In the genomic region with DNA sequence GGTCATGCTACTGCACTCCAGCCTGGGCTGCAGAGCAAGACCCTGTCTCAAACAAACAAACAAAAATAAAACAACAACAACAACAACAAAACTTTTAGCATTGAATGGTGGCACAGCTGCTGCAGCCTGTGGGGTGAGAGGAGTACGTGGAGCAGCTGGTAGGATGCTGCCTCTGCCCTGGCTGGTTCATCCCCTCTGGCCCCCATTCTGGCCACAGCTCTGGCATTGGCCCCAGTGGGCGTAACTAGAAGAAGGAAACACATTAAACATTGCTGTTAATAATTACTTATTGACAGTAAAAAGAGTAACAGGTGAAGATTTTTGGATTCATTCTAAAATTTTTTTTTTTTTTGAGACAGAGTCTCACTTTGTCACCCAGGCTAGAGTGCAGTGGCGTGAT, we compare ENCODE assay signal across 30 cellular contexts.
"Had no signal": no experiment of that assay in that cellular context is flagged by ENCODE, and none has a peak within 500 bp of the region (broad histone marks: within the 10 kb centered on the region; RNA-seq: fewer than 3 reads in every experiment).

No MANE protein-coding gene starts in this region.

- H3K36me3 ChIP-seq: ascending aorta, cardiac muscle cell, colonic mucosa, esophagus squamous epithelium, neutrophil, right lobe of liver, uterus had no signal

- H3K9me3 ChIP-seq: ascending aorta, colonic mucosa, esophagus squamous epithelium, neutrophil, right lobe of liver, testis, uterus had no signal

- H3K27ac ChIP-seq: ascending aorta, cardiac muscle cell, colonic mucosa, epithelial cell of prostate, esophagus squamous epithelium, hepatocyte, neutrophil, right lobe of liver, testis, uterus had no signal

- H3K4me1 ChIP-seq: ascending aorta, right lobe of liver, testis, uterus had no signal

- ATAC-seq: left cardiac atrium; right lobe of liver; stimulated activated naive CD8-positive, alpha-beta T cell treated with anti-CD3 and anti-CD28 coated beads, Interleukin-15, Interleukin-2, amounts not matched to agents 100 U/mL and 50 U/mL, for 24 hours had no signal

- H3K27me3 ChIP-seq: ascending aorta, cardiac muscle cell, colonic mucosa, esophagus squamous epithelium, hepatocyte, neutrophil, right lobe of liver, testis, uterus had no signal

- DNase-seq: activated CD4-positive, alpha-beta memory T cell treated with anti-CD3 and anti-CD28 coated beads for 36 hours; activated CD4-positive, alpha-beta T cell treated with anti-CD3 and anti-CD28 coated beads, Interleukin-2, amount 10 ng/mL, durations not matched to agents 24 days and 14 days; activated CD4-positive, CD25-positive, alpha-beta regulatory T cell treated with anti-CD3 and anti-CD28 coated beads, Interleukin-2, amount 50 U/mL, for 72 hours; activated CD8-positive, alpha-beta memory T cell treated with anti-CD3 and anti-CD28 coated beads, Interleukin-2, amount 50 U/mL, for 48 hours; activated gamma-delta T cell; activated naive CD4-positive, alpha-beta T cell treated with anti-CD3 and anti-CD28 coated beads, Interleukin-2, amount 10 ng/mL, durations not matched to agents 7 days and 5 days; activated naive CD8-positive, alpha-beta T cell treated with anti-CD3 and anti-CD28 coated beads, Interleukin-2, amount 10 ng/mL, durations not matched to agents 7 days and 5 days; activated T-cell treated with anti-CD3 and anti-CD28 coated beads, Interleukin-2, amount 50 U/mL, for 24 hours; cerebellar nuclear complex; colonic mucosa; effector CD8-positive, alpha-beta T cell; esophagus squamous epithelium; foreskin melanocyte; glutamatergic neuron; left cardiac atrium; mammary epithelial cell; naive B cell; nephron progenitor cell; right lobe of liver; stimulated activated CD4-positive, alpha-beta T cell treated with anti-CD3 and anti-CD28 coated beads, Interleukin-12 subunit alpha, Interleukin-12 subunit beta, amount 100 ng/mL, for 4 hours; stimulated activated CD4-positive, alpha-beta T cell treated with anti-CD3 and anti-CD28 coated beads, Interleukin-4, amount 100 ng/mL, for 1 hour; stimulated activated naive CD8-positive, alpha-beta T cell treated with anti-CD3 and anti-CD28 coated beads, Interleukin-15, Interleukin-2, amounts not matched to agents 100 U/mL and 50 U/mL, for 24 hours; testis; trophoblast cell; uterus had no signal

- H3K4me3 ChIP-seq: ascending aorta, cardiac muscle cell, colonic mucosa, esophagus squamous epithelium, hepatocyte, right lobe of liver, testis, uterus had no signal
